1 cellular context compared by ENCODE assay signal in the genomic region with DNA sequence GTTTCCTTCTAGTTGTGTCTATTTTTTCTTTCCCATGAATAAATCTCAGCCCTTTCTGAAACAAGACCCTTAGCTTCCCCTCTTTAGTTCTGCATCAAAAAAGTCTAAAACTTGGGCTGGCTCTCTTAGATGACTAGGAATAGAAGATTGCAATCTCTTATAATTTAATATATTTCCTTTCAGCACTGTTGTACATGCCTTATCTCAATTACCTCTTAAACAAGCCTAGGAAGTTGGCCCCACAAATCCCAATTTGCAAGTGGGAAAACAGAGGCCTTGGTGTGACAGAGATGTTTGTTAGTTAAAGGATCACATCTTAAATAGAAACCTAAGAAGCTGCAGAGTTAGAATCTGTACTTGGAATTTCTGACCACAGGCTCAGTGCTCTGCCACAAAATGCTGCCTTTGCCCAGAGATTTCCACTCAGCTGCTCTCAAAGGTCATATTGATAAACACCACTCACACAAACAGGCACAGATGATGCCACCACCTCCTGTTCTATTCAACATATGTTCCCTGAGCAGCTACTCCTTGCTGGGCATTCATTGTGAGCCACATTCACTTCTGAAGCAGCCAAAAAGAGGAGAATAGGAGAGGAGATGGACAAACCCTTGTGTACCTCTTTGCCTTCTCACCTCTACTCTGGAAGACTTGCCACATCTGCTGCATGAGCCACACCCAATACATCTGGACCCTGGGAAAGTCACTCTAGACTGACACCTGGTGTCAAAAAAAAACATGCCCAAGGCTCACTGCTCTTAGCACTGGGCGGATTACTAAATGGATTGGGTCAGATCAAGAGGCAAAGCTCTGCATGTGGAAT.
TF ChIP-seq lines count a peak whose summit lies in the region.

No MANE protein-coding gene starts in this region.

TF ChIP-seq in K562, 482 proteins besides CTCF, POLR2A, EP300 and RAD21:
- peak; percentile 64 for TF ChIP-seq SMC3 (conservative IDR thresholded peaks at IDR 0.05; ENCODE audit: insufficient read depth, low read depth, low read length)
- no peak for TF ChIP-seq ZNF316 (IDR thresholded peaks at IDR 0.05)
- TF ChIP-seq, protein P1, sequence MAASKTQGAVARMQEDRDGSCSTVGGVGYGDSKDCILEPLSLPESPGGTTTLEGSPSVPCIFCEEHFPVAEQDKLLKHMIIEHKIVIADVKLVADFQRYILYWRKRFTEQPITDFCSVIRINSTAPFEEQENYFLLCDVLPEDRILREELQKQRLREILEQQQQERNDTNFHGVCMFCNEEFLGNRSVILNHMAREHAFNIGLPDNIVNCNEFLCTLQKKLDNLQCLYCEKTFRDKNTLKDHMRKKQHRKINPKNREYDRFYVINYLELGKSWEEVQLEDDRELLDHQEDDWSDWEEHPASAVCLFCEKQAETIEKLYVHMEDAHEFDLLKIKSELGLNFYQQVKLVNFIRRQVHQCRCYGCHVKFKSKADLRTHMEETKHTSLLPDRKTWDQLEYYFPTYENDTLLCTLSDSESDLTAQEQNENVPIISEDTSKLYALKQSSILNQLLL (CRISPR knock-in tag; IDR thresholded peaks at IDR 0.05; ENCODE audit: borderline replicate concordance), result no peak
- TF ChIP-seq STAG1 (CRISPR knock-in tag; IDR thresholded peaks at IDR 0.05; ENCODE audit: borderline replicate concordance), result peak; percentile 44; the same call in 1 of the 2 replicates
- no peak for TF ChIP-seq PTRF (tag; IDR thresholded peaks at IDR 0.05)
- no peak for TF ChIP-seq ARID1B (IDR thresholded peaks at IDR 0.05)
- TF ChIP-seq MCM7 (IDR thresholded peaks at IDR 0.05), result no peak
- no peak for TF ChIP-seq MECOM (CRISPR knock-in tag; IDR thresholded peaks at IDR 0.05)
- TF ChIP-seq, protein P2, sequence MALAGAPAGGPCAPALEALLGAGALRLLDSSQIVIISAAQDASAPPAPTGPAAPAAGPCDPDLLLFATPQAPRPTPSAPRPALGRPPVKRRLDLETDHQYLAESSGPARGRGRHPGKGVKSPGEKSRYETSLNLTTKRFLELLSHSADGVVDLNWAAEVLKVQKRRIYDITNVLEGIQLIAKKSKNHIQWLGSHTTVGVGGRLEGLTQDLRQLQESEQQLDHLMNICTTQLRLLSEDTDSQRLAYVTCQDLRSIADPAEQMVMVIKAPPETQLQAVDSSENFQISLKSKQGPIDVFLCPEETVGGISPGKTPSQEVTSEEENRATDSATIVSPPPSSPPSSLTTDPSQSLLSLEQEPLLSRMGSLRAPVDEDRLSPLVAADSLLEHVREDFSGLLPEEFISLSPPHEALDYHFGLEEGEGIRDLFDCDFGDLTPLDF (CRISPR knock-in tag; IDR thresholded peaks at IDR 0.05), result no peak
- TF ChIP-seq ZNF785 (CRISPR knock-in tag; IDR thresholded peaks at IDR 0.05), result no peak
- no peak for TF ChIP-seq ZNF551 (CRISPR knock-in tag; IDR thresholded peaks at IDR 0.05)
- TF ChIP-seq NCOA1 (IDR thresholded peaks at IDR 0.05; ENCODE audit: low read depth), result no peak
- TF ChIP-seq CTBP1 (IDR thresholded peaks at IDR 0.05; ENCODE audit: borderline replicate concordance), result peak; percentile 31; the same call in 1 of the 2 replicates
- no peak for TF ChIP-seq ZSCAN29 (IDR thresholded peaks at IDR 0.05)
- TF ChIP-seq, protein P3, sequence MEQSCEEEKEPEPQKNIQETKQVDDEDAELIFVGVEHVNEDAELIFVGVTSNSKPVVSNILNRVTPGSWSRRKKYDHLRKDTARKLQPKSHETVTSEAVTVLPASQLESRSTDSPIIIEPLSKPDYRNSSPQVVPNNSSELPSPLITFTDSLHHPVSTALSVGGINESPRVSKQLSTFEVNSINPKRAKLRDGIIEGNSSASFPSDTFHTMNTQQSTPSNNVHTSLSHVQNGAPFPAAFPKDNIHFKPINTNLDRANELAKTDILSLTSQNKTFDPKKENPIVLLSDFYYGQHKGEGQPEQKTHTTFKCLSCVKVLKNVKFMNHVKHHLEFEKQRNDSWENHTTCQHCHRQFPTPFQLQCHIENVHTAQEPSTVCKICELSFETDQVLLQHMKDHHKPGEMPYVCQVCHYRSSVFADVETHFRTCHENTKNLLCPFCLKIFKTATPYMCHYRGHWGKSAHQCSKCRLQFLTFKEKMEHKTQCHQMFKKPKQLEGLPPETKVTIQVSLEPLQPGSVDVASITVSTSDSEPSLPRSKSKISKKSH (CRISPR knock-in tag; IDR thresholded peaks at IDR 0.05), result no peak
- no peak for TF ChIP-seq HCFC1 (IDR thresholded peaks at IDR 0.05; ENCODE audit: low read depth, low read length)
- TF ChIP-seq TRIM24 (IDR thresholded peaks at IDR 0.05), result no peak
- no peak for TF ChIP-seq TBL1XR1 (IDR thresholded peaks at IDR 0.05; ENCODE audit: low read length in 2 of 2)
- TF ChIP-seq ZNF124 (CRISPR knock-in tag; IDR thresholded peaks at IDR 0.05), result no peak
- no peak for TF ChIP-seq NFXL1 (CRISPR knock-in tag; IDR thresholded peaks at IDR 0.05)
